Comparison of ENCODE assay signal across 7 cellular contexts in the genomic region with DNA sequence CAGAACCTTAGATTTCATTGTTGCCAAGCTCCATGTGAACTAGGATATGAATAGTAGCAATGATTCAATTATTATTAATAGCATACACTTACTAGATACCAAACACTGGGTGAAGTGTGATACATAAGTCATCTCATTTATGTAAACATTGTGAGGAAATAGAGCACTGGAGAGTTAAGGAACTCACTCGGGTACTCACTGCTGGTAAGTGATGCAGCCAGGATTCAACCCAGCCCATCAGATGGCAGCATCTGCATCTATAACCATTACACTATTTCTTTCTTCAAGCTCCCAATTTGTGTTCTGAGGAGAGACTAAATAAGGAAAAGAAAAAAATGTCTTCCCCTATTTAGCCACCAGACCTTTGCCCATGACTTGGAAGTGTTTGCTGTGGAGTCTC. TPM values are rescaled to one million over a fixed set of nuclear protein-coding genes. Genes with fewer than 3 reads are reported as not detected.
A peak's percentile ranks its signal among the peaks of the same experiment; 100 is the strongest.
DNase-seq lines count a peak whose midpoint lies in the region; ATAC-seq and TF ChIP-seq lines count a peak whose summit lies in the region.

No MANE protein-coding gene starts in this region.

- DNase-seq in HCEC 1CT: peak; percentile 92
- peak; percentile 39 for DNase-seq in RWPE1 (ENCODE audit: low spot score)
- DNase-seq in fibroblast of the aortic adventitia (ENCODE audit: low read depth): peak; percentile 89
- peak; percentile 39 for DNase-seq in skeletal muscle cell (ENCODE audit: low read depth)
- DNase-seq in NCI-H2196 (lab: John Stamatoyannopoulos, UW; ENCODE audit: unreplicated experiment): no peak

- no peak overlapping the region for H3K27ac ChIP-seq in RWPE1

- TF ChIP-seq CTCF in RWPE1 (conservative IDR thresholded peaks at IDR 0.05; ENCODE audit: low read depth): no peak
- peak; percentile 64 for TF ChIP-seq CTCF in fibroblast of the aortic adventitia (IDR thresholded peaks at IDR 0.05; ENCODE audit: insufficient read depth, low read length)

- POLR2A ChIA-PET in RWPE1 (lab: Yijun Ruan, JAX; ENCODE audit: low non-redundant PET): no interaction called here

- ATAC-seq in HG02840 (IDR thresholded peaks at IDR 0.05; ENCODE audit: low FRiP score, unreplicated experiment) (no peak), GM18511 (IDR thresholded peaks at IDR 0.05; ENCODE audit: unreplicated experiment) (no peak)

- H3K4me3 ChIP-seq in fibroblast of the aortic adventitia (ENCODE audit: low read depth, low read length) (no peak overlapping the region), skeletal muscle cell (ENCODE audit: low read depth, low read length) (no peak overlapping the region)

- CTCF ChIA-PET in RWPE1 (lab: Yijun Ruan, JAX): interaction anchor here (0.7 kb wide), 2 partner anchors 21 to 1262 kb away, joined by 3 read pairs; no protein-coding TSS in a partner anchor

RNA-seq across cellular contexts. Expression of gene ALG8, which starts 10.2 kb away (rescaled TPM):
- total RNA-seq in fibroblast of the aortic adventitia (ENCODE audit: low replicate concordance): 17.0 and 56.6 TPM in 2 replicates

RNA-seq across cellular contexts. Expression of gene KCTD21, which starts 38.8 kb away (rescaled TPM):
- 11.9 and 14.5 TPM in 2 replicates for total RNA-seq in fibroblast of the aortic adventitia (ENCODE audit: low replicate concordance)

RNA-seq across cellular contexts. Expression of gene USP35, which starts 39.1 kb away (rescaled TPM):
- total RNA-seq in fibroblast of the aortic adventitia (ENCODE audit: low replicate concordance): 10.2 and 32.2 TPM in 2 replicates
